Comparison of ENCODE assay signal across 1 cellular context in the genomic region with DNA sequence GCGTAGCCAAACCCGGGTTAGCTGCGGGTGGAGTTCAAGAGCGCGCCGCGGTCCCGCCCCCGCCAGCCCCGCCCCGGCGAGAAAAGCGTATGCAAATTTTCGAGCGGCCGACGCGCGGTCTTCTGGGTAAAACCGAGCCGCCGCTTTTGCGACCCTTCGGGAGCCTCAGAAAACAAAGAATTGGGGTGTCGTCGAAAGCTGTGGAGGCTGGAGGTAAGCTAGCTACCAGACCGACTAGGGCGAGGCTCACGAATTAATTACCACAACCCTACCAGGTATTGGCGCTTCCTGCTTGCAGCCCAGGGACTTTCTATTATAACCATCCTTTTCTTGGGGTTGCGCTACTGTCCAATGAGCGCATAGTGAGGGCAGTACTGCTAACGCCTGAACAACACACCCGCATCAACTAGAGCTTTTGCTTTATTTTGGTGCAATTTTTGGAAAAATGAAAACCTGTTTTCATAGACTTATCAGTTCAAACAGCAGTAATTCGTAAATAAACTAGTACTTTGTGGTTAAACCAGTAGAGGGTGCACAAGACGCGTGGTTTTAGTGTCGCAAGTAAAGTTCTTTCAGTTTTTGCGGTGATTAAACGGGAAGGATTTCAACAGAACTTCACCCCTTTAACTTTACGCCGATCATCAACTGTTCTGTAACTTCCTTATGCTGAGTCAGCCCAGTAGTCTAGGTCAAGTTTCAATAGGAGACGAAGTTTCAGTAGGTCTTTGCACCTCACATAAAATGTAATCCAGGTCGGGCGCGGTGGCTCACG.
TF ChIP-seq lines count a peak whose summit lies in the region.

A gene (plus strand): TSS at position 318 of the 772 bp plus-strand sequence.

TF ChIP-seq in WTC11, 78 proteins besides CTCF, POLR2A, EP300 and RAD21 (continued from another document):
- TF ChIP-seq, protein P1, sequence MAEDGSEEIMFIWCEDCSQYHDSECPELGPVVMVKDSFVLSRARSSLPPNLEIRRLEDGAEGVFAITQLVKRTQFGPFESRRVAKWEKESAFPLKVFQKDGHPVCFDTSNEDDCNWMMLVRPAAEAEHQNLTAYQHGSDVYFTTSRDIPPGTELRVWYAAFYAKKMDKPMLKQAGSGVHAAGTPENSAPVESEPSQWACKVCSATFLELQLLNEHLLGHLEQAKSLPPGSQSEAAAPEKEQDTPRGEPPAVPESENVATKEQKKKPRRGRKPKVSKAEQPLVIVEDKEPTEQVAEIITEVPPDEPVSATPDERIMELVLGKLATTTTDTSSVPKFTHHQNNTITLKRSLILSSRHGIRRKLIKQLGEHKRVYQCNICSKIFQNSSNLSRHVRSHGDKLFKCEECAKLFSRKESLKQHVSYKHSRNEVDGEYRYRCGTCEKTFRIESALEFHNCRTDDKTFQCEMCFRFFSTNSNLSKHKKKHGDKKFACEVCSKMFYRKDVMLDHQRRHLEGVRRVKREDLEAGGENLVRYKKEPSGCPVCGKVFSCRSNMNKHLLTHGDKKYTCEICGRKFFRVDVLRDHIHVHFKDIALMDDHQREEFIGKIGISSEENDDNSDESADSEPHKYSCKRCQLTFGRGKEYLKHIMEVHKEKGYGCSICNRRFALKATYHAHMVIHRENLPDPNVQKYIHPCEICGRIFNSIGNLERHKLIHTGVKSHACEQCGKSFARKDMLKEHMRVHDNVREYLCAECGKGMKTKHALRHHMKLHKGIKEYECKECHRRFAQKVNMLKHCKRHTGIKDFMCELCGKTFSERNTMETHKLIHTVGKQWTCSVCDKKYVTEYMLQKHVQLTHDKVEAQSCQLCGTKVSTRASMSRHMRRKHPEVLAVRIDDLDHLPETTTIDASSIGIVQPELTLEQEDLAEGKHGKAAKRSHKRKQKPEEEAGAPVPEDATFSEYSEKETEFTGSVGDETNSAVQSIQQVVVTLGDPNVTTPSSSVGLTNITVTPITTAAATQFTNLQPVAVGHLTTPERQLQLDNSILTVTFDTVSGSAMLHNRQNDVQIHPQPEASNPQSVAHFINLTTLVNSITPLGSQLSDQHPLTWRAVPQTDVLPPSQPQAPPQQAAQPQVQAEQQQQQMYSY (CRISPR knock-in tag; IDR thresholded peaks at IDR 0.05), result no peak
TF ChIP-seq in WTC11: peak in this region for 37.
